ENCODE assay signal across 12 cellular contexts in genomic region chr6:13421425-13422057, GRCh38.
A peak's percentile ranks its signal among the peaks of the same experiment; 100 is the strongest.
DNase-seq lines count a peak whose midpoint lies in the region; ATAC-seq and TF ChIP-seq lines count a peak whose summit lies in the region.
"Had no signal": no experiment of that assay in that cellular context is flagged by ENCODE, and none has a peak within 500 bp of the region (broad histone marks: within the 10 kb centered on the region; RNA-seq: fewer than 3 reads in every experiment).

No MANE protein-coding gene starts in this region.

- DNase-seq in WERI-Rb-1 (peak; percentile 83), osteocyte (ENCODE audit: extremely low spot score, unreplicated experiment) (no peak), NCI-H748 (lab: John Stamatoyannopoulos, UW; ENCODE audit: unreplicated experiment) (no peak)
- DNase-seq in stimulated activated naive CD8-positive, alpha-beta T cell treated with anti-CD3 and anti-CD28 coated beads, Interleukin-15, Interleukin-2, amounts not matched to agents 100 U/mL and 50 U/mL, for 24 hours: no peak
- DNase-seq: activated CD8-positive, alpha-beta memory T cell treated with anti-CD3 and anti-CD28 coated beads, Interleukin-2, amount 50 U/mL, for 48 hours; GF-D8; NCI-H510A had no signal

- H3K4me1 Mint-ChIP-seq in osteocyte (ENCODE audit: unreplicated experiment): peaks cover 25% of the 10 kb centered on the region

- H3K27ac Mint-ChIP-seq in osteocyte (ENCODE audit: unreplicated experiment): peak overlapping the region; percentile 59

- H3K4me3 ChIP-seq in WERI-Rb-1 (ENCODE audit: low read depth, low read length): no peak overlapping the region
- peak overlapping the region; percentile 36 for H3K4me3 ChIP-seq in iPS-18a (ENCODE audit: low read length)

- peaks cover 35% of the 10 kb centered on the region for H3K4me1 ChIP-seq in iPS-18a (ENCODE audit: control insufficient read depth, low read depth, low read length)

- peak overlapping the region; percentile 58 for H3K9ac ChIP-seq in iPS-18a (ENCODE audit: low read length)

- no peaks in the 10 kb centered on the region for H3K36me3 ChIP-seq in WERI-Rb-1
- H3K36me3 ChIP-seq in iPS-18a (ENCODE audit: control insufficient read depth, low read depth, low read length): no peaks in the 10 kb centered on the region
- H3K36me3 ChIP-seq: neutrophil had no signal

- H3K27ac ChIP-seq in C4-2B: 0 out of 2 replicates have a peak overlapping the region, but pooled peaks have one; percentile 14
- peak overlapping the region; percentile 50 for H3K27ac ChIP-seq in WERI-Rb-1
- H3K27ac ChIP-seq in iPS-18a (ENCODE audit: low read length): peak overlapping the region; percentile 96

- H3K27me3 Mint-ChIP-seq in osteocyte (ENCODE audit: unreplicated experiment): no peaks in the 10 kb centered on the region

- no peaks in the 10 kb centered on the region for H3K9me3 ChIP-seq in WERI-Rb-1 (ENCODE audit: severe bottlenecking)
- H3K9me3 ChIP-seq in iPS-18a (ENCODE audit: control insufficient read depth, low read depth, low read length): no peaks in the 10 kb centered on the region
- H3K9me3 ChIP-seq: neutrophil had no signal

- TF ChIP-seq CTCF in C4-2B (conservative IDR thresholded peaks at IDR 0.05) (no peak), WERI-Rb-1 (IDR thresholded peaks at IDR 0.05; ENCODE audit: low read depth, low read length) (no peak), osteocyte (IDR thresholded peaks at IDR 0.05) (no peak)

- no peak overlapping the region for H3K4me3 Mint-ChIP-seq in osteocyte (ENCODE audit: unreplicated experiment)

- H3K27me3 ChIP-seq in WERI-Rb-1 (ENCODE audit: insufficient read depth, low read depth, severe bottlenecking) (no peaks in the 10 kb centered on the region), iPS-18a (ENCODE audit: control insufficient read depth, insufficient read depth, low read length) (no peaks in the 10 kb centered on the region)
- H3K27me3 ChIP-seq: neutrophil had no signal

- ATAC-seq in GM18519 (IDR thresholded peaks at IDR 0.05; ENCODE audit: low FRiP score, unreplicated experiment) (no peak), HG02642 (IDR thresholded peaks at IDR 0.05; ENCODE audit: poor library complexity, unreplicated experiment) (no peak)
- no peak for ATAC-seq in stimulated activated naive CD8-positive, alpha-beta T cell treated with anti-CD3 and anti-CD28 coated beads, Interleukin-15, Interleukin-2, amounts not matched to agents 100 U/mL and 50 U/mL, for 24 hours

- no peaks in the 10 kb centered on the region for H3K9me3 Mint-ChIP-seq in osteocyte (ENCODE audit: unreplicated experiment)

- H3K36me3 Mint-ChIP-seq in osteocyte (ENCODE audit: unreplicated experiment): no peaks in the 10 kb centered on the region

Comparison
In these comparisons a context has a peak if more than half of its experiments do, and no peak if none do; other contexts are left out.
1. H3K27ac ChIP-seq: peak in every context shown above with its lines; median percentile 96 in iPS-18a; 50 in WERI-Rb-1; 14 in C4-2B.